Comparison of ENCODE assay signal across 35 cellular contexts in genomic region chr1:233815357-233815756, GRCh38.
"Had no signal": no experiment of that assay in that cellular context is flagged by ENCODE, and none has a peak within 500 bp of the region (broad histone marks: within the 10 kb centered on the region; RNA-seq: fewer than 3 reads in every experiment).

No MANE protein-coding gene starts in this region.

- H3K4me3 ChIP-seq: MG63 had no signal

- H3K36me3 ChIP-seq: MG63 had no signal

- DNase-seq: Karpas-422, Kasumi-1, MG63, MM.1S, MV-4-11, NCI-H1048, NCI-H1092, NCI-H1092 treated with DMSO at 0.1 percent for 48 hours, NCI-H1105, NCI-H1105 treated with DMSO at 0.1 percent for 48 hours, NCI-H1417, NCI-H1417 treated with DMSO at 0.1 percent for 48 hours, NCI-H1436, NCI-H1436 treated with DMSO at 0.1 percent for 48 hours, NCI-H146, NCI-H1694, NCI-H1694 treated with DMSO at 0.1 percent for 48 hours, NCI-H187, NCI-H187 treated with DMSO at 0.1 percent for 48 hours, NCI-H1930, NCI-H2029, NCI-H2029 treated with DMSO at 0.1 percent for 48 hours, NCI-H2081, NCI-H2081 treated with DMSO at 0.1 percent for 48 hours, NCI-H2107, NCI-H2171, NCI-H2171 treated with DMSO at 0.1 percent for 48 hours, NCI-H2227 treated with DMSO at 0.1 percent for 48 hours, NCI-H226, NCI-H345, NCI-H446, NCI-H446 treated with DMSO at 0.1 percent for 48 hours, NCI-H510A, NCI-H510A treated with DMSO at 0.1 percent for 48 hours, NCI-H524 had no signal
